In the genomic region with DNA sequence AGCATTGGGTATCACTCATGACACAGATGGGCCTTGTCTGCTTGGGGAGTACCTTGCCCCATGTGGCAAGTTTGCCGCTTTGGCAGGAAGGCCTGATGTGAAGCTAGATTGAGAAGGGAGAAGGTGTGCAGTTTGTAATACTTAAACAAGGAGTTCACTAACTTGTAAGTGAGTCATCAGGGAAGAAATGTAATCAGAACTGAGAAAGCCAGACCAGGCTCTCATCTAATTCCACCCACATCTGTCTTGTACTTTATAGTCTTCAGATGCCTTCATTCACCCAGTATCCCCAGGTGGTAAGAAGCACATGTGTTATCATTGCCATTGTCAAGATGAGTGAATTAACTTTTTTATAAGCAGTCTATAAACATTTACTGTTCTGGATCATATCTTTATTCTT, we compare ENCODE assay signal across 15 cellular contexts.
DNase-seq lines count a peak whose midpoint lies in the region; ATAC-seq, FAIRE-seq and TF ChIP-seq lines count a peak whose summit lies in the region.
"Had no signal": no experiment of that assay in that cellular context is flagged by ENCODE, and none has a peak within 500 bp of the region (broad histone marks: within the 10 kb centered on the region; RNA-seq: fewer than 3 reads in every experiment).

No MANE protein-coding gene starts in this region.

- DNase-seq in ELR (ENCODE audit: low read depth) (peak; percentile 29), astrocyte of the spinal cord (ENCODE audit: low read depth, low spot score) (peak; percentile 33), pons (ENCODE audit: low spot score) (no peak), DMS53 treated with DMSO at 0.1 percent for 48 hours (lab: John Stamatoyannopoulos, UW; ENCODE audit: unreplicated experiment) (no peak), pancreas (no peak)
- DNase-seq: activated B cell treated with CpG ODN at 0.5 μM for 24 hours, activated gamma-delta T cell treated with Interleukin-2 at 50 U/mL for 16 hours, AML-193 had no signal

- H3K9me3 ChIP-seq in pancreas: no peaks in the 10 kb centered on the region
- H3K9me3 ChIP-seq: thoracic aorta had no signal

- H3K4me1 ChIP-seq in pancreas: peaks cover 0 to 5% (median 0%) of the 10 kb centered on the region in 3 donors
- H3K4me1 ChIP-seq: parathyroid adenoma had no signal

- TF ChIP-seq CTCF in astrocyte of the spinal cord (IDR thresholded peaks at IDR 0.05; ENCODE audit: low read depth, low read length) (no peak), pancreas (IDR thresholded peaks at IDR 0.05) (no peak)

- peak; percentile 59 for ATAC-seq in GM21390 (IDR thresholded peaks at IDR 0.05; ENCODE audit: unreplicated experiment)
- ATAC-seq in HG03064 (IDR thresholded peaks at IDR 0.05; ENCODE audit: low read depth, unreplicated experiment): peak; percentile 51
- no peak for ATAC-seq in GM19397 (IDR thresholded peaks at IDR 0.05; ENCODE audit: unreplicated experiment)
- ATAC-seq in pancreas: no peak

- H3K27me3 ChIP-seq in pancreas: no peaks in the 10 kb centered on the region

- 100% methylated on average over 1 of the region's 1 CpG for WGBS in pancreas, 2 donors

- no peak overlapping the region for H3K27ac ChIP-seq in pancreas
- H3K27ac ChIP-seq: coronary artery, parathyroid adenoma, thoracic aorta had no signal

- FAIRE-seq in pancreas (lab: Jason Lieb, UNC): no peak
- FAIRE-seq: G401.6 had no signal

- in situ Hi-C loops in astrocyte of the spinal cord (cut with HindIII; ENCODE audit: low sequenced_read_pairs): no loop called here

- H3K36me3 ChIP-seq in pancreas: no peaks in the 10 kb centered on the region
- H3K36me3 ChIP-seq: thoracic aorta had no signal

- intact Hi-C loops in pancreas (cut with DNase I): no loop called here

- H3K4me3 ChIP-seq in astrocyte of the spinal cord (ENCODE audit: low read depth, low read length) (no peak overlapping the region), pancreas (no peak overlapping the region)
- H3K4me3 ChIP-seq: coronary artery, thoracic aorta had no signal

Comparison
In these comparisons a context has a peak if more than half of its experiments do, and no peak if none do; other contexts are left out.
1. DNase-seq: peak in ELR (single experiment) and astrocyte of the spinal cord (single experiment); none in pons (single experiment), DMS53 treated with DMSO at 0.1 percent for 48 hours (single experiment) and pancreas (0 of 6).
2. ATAC-seq: peak in GM21390 (single experiment) and HG03064 (single experiment); none in GM19397 (single experiment) and pancreas (0 of 4).